ENCODE assay signal across 9 cellular contexts in genomic region chr1:160429125-160429551, GRCh38. TPM values are rescaled to one million over a fixed set of nuclear protein-coding genes. Genes with fewer than 3 reads are reported as not detected.
A peak's percentile ranks its signal among the peaks of the same experiment; 100 is the strongest.
DNase-seq lines count a peak whose midpoint lies in the region; ATAC-seq and TF ChIP-seq lines count a peak whose summit lies in the region.
"Had no signal": no experiment of that assay in that cellular context is flagged by ENCODE, and none has a peak within 500 bp of the region (broad histone marks: within the 10 kb centered on the region; RNA-seq: fewer than 3 reads in every experiment).

No MANE protein-coding gene starts in this region.

- POLR2A ChIA-PET in CD4-positive, alpha-beta T cell (lab: Charles Lee): interaction anchor here (0.9 to 2.1 kb wide), 12 partner anchors 55 to 245 kb away, joined by 3 to 8 read pairs (median 4); partner anchors contain the start of gene SLAMF1

- DNase-seq in CD4-positive, alpha-beta T cell: no peak
- DNase-seq in SJSA1 (ENCODE audit: low read depth in 1 of 2, low spot score in 2 of 2) (peak in 1 of 2 experiments; percentile 26), memory B cell (ENCODE audit: low spot score in 2 of 2) (no peak), NCI-H2227 (lab: John Stamatoyannopoulos, UW; ENCODE audit: unreplicated experiment) (no peak)
- no peak for DNase-seq in stimulated activated CD4-positive, alpha-beta T cell treated with anti-CD3 and anti-CD28 coated beads, Interleukin-4, amount 100 ng/mL, for 1 hour
- no peak for DNase-seq in stimulated activated CD4-positive, alpha-beta T cell treated with anti-CD3 and anti-CD28 coated beads, Interleukin-4, amount 100 ng/mL, for 24 hours
- DNase-seq: effector CD8-positive, alpha-beta T cell had no signal

- intact Hi-C loops in CD4-positive, alpha-beta T cell (cut with DNase I, micrococcal nuclease): loop anchor here (1.0 to 5.0 kb wide), 4 partner anchors 33 to 338 kb away; no protein-coding TSS in a partner anchor

- peak overlapping the region; percentile 63 for H3K27ac ChIP-seq in CD4-positive, alpha-beta T cell (ENCODE audit: low read depth, low read length)
- H3K27ac ChIP-seq in SJSA1: peak overlapping the region; percentile 56

- H3K9me3 ChIP-seq in CD4-positive, alpha-beta T cell (ENCODE audit: control insufficient read depth, low read length): no peaks in the 10 kb centered on the region
- H3K9me3 ChIP-seq in SJSA1 (replicated peaks): no peaks in the 10 kb centered on the region

- no peaks in the 10 kb centered on the region for H3K36me3 Mint-ChIP-seq in CD4-positive, alpha-beta T cell (ENCODE audit: low read depth)
- H3K36me3 Mint-ChIP-seq in memory B cell: peaks cover 2% of the 10 kb centered on the region

- H3K4me1 ChIP-seq in SJSA1 (replicated peaks): peaks cover 29% of the 10 kb centered on the region

- H3K27me3 ChIP-seq in CD4-positive, alpha-beta T cell (ENCODE audit: control insufficient read depth, insufficient read depth, low read length): no peaks in the 10 kb centered on the region
- no peaks in the 10 kb centered on the region for H3K27me3 ChIP-seq in SJSA1 (replicated peaks)

- H3K4me3 Mint-ChIP-seq in CD4-positive, alpha-beta T cell: peak overlapping the region; percentile 59
- peak overlapping the region; percentile 3 for H3K4me3 Mint-ChIP-seq in memory B cell

- TF ChIP-seq CTCF in CD4-positive, alpha-beta T cell (IDR thresholded peaks at IDR 0.05): no peak

- H3K4me1 Mint-ChIP-seq in CD4-positive, alpha-beta T cell (ENCODE audit: low read depth): peaks cover 64% of the 10 kb centered on the region
- peaks cover 50% of the 10 kb centered on the region for H3K4me1 Mint-ChIP-seq in memory B cell

- peak overlapping the region; percentile 88 for H3K27ac Mint-ChIP-seq in CD4-positive, alpha-beta T cell
- H3K27ac Mint-ChIP-seq in memory B cell: peak overlapping the region; percentile 98

- peak; percentile 35 for ATAC-seq in CD4-positive, alpha-beta T cell (ENCODE audit: poor library complexity)
- ATAC-seq in GM21381 (IDR thresholded peaks at IDR 0.05; ENCODE audit: unreplicated experiment) (peak; percentile 5), memory B cell (ENCODE audit: low read depth) (no peak), HG03025 (IDR thresholded peaks at IDR 0.05; ENCODE audit: low FRiP score, unreplicated experiment) (no peak)

- no peak overlapping the region for H3K4me3 ChIP-seq in SJSA1

- no peaks in the 10 kb centered on the region for H3K9me3 Mint-ChIP-seq in CD4-positive, alpha-beta T cell
- peaks cover under 1% of the 10 kb centered on the region for H3K9me3 Mint-ChIP-seq in memory B cell

- 0 out of 2 replicates have a peak, but pooled peaks cover 8% of the 10 kb centered on the region for H3K36me3 ChIP-seq in SJSA1

- CTCF ChIA-PET in CD4-positive, alpha-beta T cell (lab: Charles Lee): interaction anchor here (1.0 to 2.2 kb wide), 11 partner anchors 9 to 252 kb away, joined by 3 to 12 read pairs (median 4); no protein-coding TSS in a partner anchor

- no peaks in the 10 kb centered on the region for H3K27me3 Mint-ChIP-seq in CD4-positive, alpha-beta T cell
- no peaks in the 10 kb centered on the region for H3K27me3 Mint-ChIP-seq in memory B cell

RNA-seq across cellular contexts. Expression of gene VANGL2, which starts 28.8 kb away (rescaled TPM):
- not detected for total RNA-seq in CD4-positive, alpha-beta T cell
- total RNA-seq in SJSA1 (2014; rRNA removed; shearing (Covaris generic)): 2.2 and 2.3 TPM in 2 replicates

Comparison
In these comparisons a context has a peak if more than half of its experiments do, and no peak if none do; other contexts are left out.
1. ATAC-seq: peak in CD4-positive, alpha-beta T cell (single experiment) and GM21381 (single experiment); none in memory B cell (single experiment) and HG03025 (single experiment).